27 cellular contexts compared by ENCODE assay signal in genomic region chr17:9232591-9233270, GRCh38.
A peak's percentile ranks its signal among the peaks of the same experiment; 100 is the strongest.
DNase-seq lines count a peak whose midpoint lies in the region; ATAC-seq, FAIRE-seq and TF ChIP-seq lines count a peak whose summit lies in the region.
"Had no signal": no experiment of that assay in that cellular context is flagged by ENCODE, and none has a peak within 500 bp of the region (broad histone marks: within the 10 kb centered on the region; RNA-seq: fewer than 3 reads in every experiment).

No MANE protein-coding gene starts in this region.

- H3K27ac ChIP-seq in right lobe of liver: no peak overlapping the region
- no peak overlapping the region for H3K27ac ChIP-seq in HepG2 (ENCODE audit: extremely low read length, insufficient read depth, low read length)
- no peak overlapping the region for H3K27ac ChIP-seq in aorta (ENCODE audit: low read depth in 1 of 2, low read length in 2 of 2)
- H3K27ac ChIP-seq: C4-2B, KMS-11, left ventricle myocardium inferior had no signal

- no peak overlapping the region for H3K9ac ChIP-seq in HepG2 (ENCODE audit: insufficient read depth, low read depth, low read length)
- H3K9ac ChIP-seq: KMS-11 had no signal

- CTCF ChIA-PET in HepG2 (lab: Yijun Ruan, JAX; ENCODE audit: low intra/inter-chr PET ratio, low total read pairs): no interaction called here

- no TSS peak for BruUV-seq in HepG2 (replicated peaks; lab: Mats Ljungman, UMichigan)

- no peak overlapping the region for H2AFZ ChIP-seq in HepG2 (ENCODE audit: low read length)

- H3K9me3 ChIP-seq in right lobe of liver (no peaks in the 10 kb centered on the region), HepG2 (ENCODE audit: low read length) (no peaks in the 10 kb centered on the region), aorta (ENCODE audit: control insufficient read depth, low read length) (no peaks in the 10 kb centered on the region)
- H3K9me3 ChIP-seq: left ventricle myocardium inferior had no signal

- WGBS in right lobe of liver (ENCODE audit: insufficient coverage, low coverage, low lambda C conversion rate, missing lambda C conversion rate): 86% methylated on average over 1 of the region's 22 CpGs
- 48% methylated on average over 11 of the region's 22 CpGs for WGBS in HepG2 (ENCODE audit: low lambda C conversion rate)
- WGBS in aorta, 2 donors: 79 to 84% methylated on average over 22 of the region's 22 CpGs

- H3K27me3 Mint-ChIP-seq in nephron progenitor cell (ENCODE audit: low read depth, poor library complexity): peaks cover 3% of the 10 kb centered on the region

- no peak overlapping the region for H3K4me2 ChIP-seq in HepG2 (ENCODE audit: low read depth, low read length)
- H3K4me2 ChIP-seq: KMS-11 had no signal

- H3K79me2 ChIP-seq in HepG2 (ENCODE audit: insufficient read depth, low read length): no peaks in the 10 kb centered on the region

- ATAC-seq in right lobe of liver: no peak
- ATAC-seq in HepG2: no peak
- ATAC-seq in aorta (ENCODE audit: low FRiP score): no peak
- no peak for ATAC-seq in HG03108 (IDR thresholded peaks at IDR 0.05; ENCODE audit: unreplicated experiment)
- no peak for ATAC-seq in GM21737 (IDR thresholded peaks at IDR 0.05; ENCODE audit: unreplicated experiment)

- TF ChIP-seq POLR2A in right lobe of liver (IDR thresholded peaks at IDR 0.05) (no peak), HepG2 (IDR thresholded peaks at IDR 0.05; ENCODE audit: insufficient read depth in 1 of 2, low read depth in 2 of 2, low read length in 2 of 2) (no peak)

- intact Hi-C loops in right lobe of liver (cut with DNase I) (no loop called here), HepG2 (cut with micrococcal nuclease; ENCODE audit: unreplicated experiment) (no loop called here), aorta (cut with DNase I) (loop anchor here (5.0 to 10.0 kb wide), 2 partner anchors 70 to 108 kb away; no protein-coding TSS in a partner anchor)

- no peak overlapping the region for H3K27ac Mint-ChIP-seq in nephron progenitor cell

- FAIRE-seq in HepG2 (lab: Jason Lieb, UNC): no peak
- FAIRE-seq: astrocyte, G401.6, H54 had no signal

- H3K27me3 ChIP-seq in right lobe of liver (no peaks in the 10 kb centered on the region), HepG2 (ENCODE audit: control insufficient read depth in 1 of 2, insufficient read depth in 2 of 2, low read length in 2 of 2) (peaks cover 3 to 63% of the 10 kb centered on the region in 2 experiments; a peak in 4 of 5 replicates), aorta (ENCODE audit: control insufficient read depth in 1 of 2, insufficient read depth in 2 of 2, low read length in 1 of 2) (no peaks in the 10 kb centered on the region)

- POLR2A ChIA-PET in HepG2 (lab: Yijun Ruan, JAX): no interaction called here

- H3K36me3 ChIP-seq in right lobe of liver: no peaks in the 10 kb centered on the region
- H3K36me3 ChIP-seq in HepG2 (replicated peaks in 1 of 2; ENCODE audit: control insufficient read depth in 1 of 2, insufficient read depth in 2 of 2, low read length in 2 of 2): no peaks in the 10 kb centered on the region
- H3K36me3 ChIP-seq in aorta (ENCODE audit: control insufficient read depth in 1 of 2, insufficient read depth in 2 of 2, low read length in 1 of 2): no peaks in the 10 kb centered on the region
- H3K36me3 ChIP-seq: left ventricle myocardium inferior had no signal

- peaks cover 9% of the 10 kb centered on the region for H3K36me3 Mint-ChIP-seq in nephron progenitor cell (ENCODE audit: low read depth)

- no peak overlapping the region for H3K4me3 Mint-ChIP-seq in nephron progenitor cell

- no peaks in the 10 kb centered on the region for H3K9me3 Mint-ChIP-seq in nephron progenitor cell

- no peak for TF ChIP-seq RAD21 in HepG2 (CRISPR knock-in tag; IDR thresholded peaks at IDR 0.05)

- H3K4me1 Mint-ChIP-seq in nephron progenitor cell: peaks cover 21% of the 10 kb centered on the region

- H3K4me3 ChIP-seq in right lobe of liver (no peak overlapping the region), HepG2 (replicated peaks in 1 of 3; ENCODE audit: insufficient read depth in 1 of 3, low read depth in 2 of 3, low read length in 3 of 3) (no peak overlapping the region), choroid plexus epithelial cell (ENCODE audit: low read depth, low read length) (no peak overlapping the region), aorta (ENCODE audit: low read length in 2 of 2) (no peak overlapping the region)
- H3K4me3 ChIP-seq: left ventricle myocardium inferior had no signal

- no peaks in the 10 kb centered on the region for H4K20me1 ChIP-seq in HepG2 (ENCODE audit: insufficient read depth, low read length)

- TF ChIP-seq EP300 in HepG2 (IDR thresholded peaks at IDR 0.05; ENCODE audit: low read depth in 2 of 2, low read length in 2 of 2): no peak
- no peak for TF ChIP-seq EP300 in HepG2 (CRISPR knock-in tag; IDR thresholded peaks at IDR 0.05; ENCODE audit: borderline replicate concordance)

- TF ChIP-seq CTCF in right lobe of liver (IDR thresholded peaks at IDR 0.05) (no peak), HepG2 (CRISPR knock-in tag; IDR thresholded peaks at IDR 0.05) (no peak), choroid plexus epithelial cell (conservative IDR thresholded peaks at IDR 0.05; ENCODE audit: low read depth, low read length) (no peak), nephron progenitor cell (IDR thresholded peaks at IDR 0.05) (no peak)

- DNase-seq in right lobe of liver: peak in 2 of 3 donors; percentile 20 to 29
- no peak for DNase-seq in HepG2 (ENCODE audit: low spot score)
- peak; percentile 18 for DNase-seq in choroid plexus epithelial cell (ENCODE audit: low read depth)
- peak; percentile 55 for DNase-seq in nephron progenitor cell
- DNase-seq in aorta: peak; percentile 47 to 73
- no peak for DNase-seq in NCI-H526 (lab: John Stamatoyannopoulos, UW)
- DNase-seq: activated CD4-positive, alpha-beta T cell treated with anti-CD3 and anti-CD28 coated beads for 1 hour; activated CD8-positive, alpha-beta memory T cell treated with anti-CD3 and anti-CD28 coated beads for 24 hours; activated naive CD4-positive, alpha-beta T cell treated with anti-CD3 and anti-CD28 coated beads, Interleukin-2, amount 50 U/mL, for 16 hours; cerebellar nuclear complex; effector CD4-positive, alpha-beta T cell; erythroblast; left ventricle myocardium inferior; NCI-H1105; NCI-H2107; NCI-H510A; NK-92 treated with Interleukin-12 subunit alpha and Interleukin-12 subunit beta, amount 100 ng/mL, for 24 hours; RPMI8226; stimulated activated CD4-positive, alpha-beta T cell treated with anti-CD3 and anti-CD28 coated beads, Interleukin-15, amount 100 ng/mL, for 24 hours; T1000 had no signal

- in situ Hi-C loops in HepG2 (cut with HindIII; ENCODE audit: extremely low pct_ligation_motif_present, low pct_unique_long_range_greater_than_20kb): no loop called here

- H3K4me1 ChIP-seq in right lobe of liver (no peaks in the 10 kb centered on the region), HepG2 (ENCODE audit: insufficient read depth, low read length) (peaks cover 13% of the 10 kb centered on the region), aorta (ENCODE audit: control insufficient read depth in 1 of 2, insufficient read depth in 2 of 2, low read length in 2 of 2) (peaks cover 0 to 2% of the 10 kb centered on the region in 2 donors)

TF ChIP-seq in HepG2, 621 proteins besides CTCF, POLR2A, EP300 and RAD21 (continues in another document):
- TF ChIP-seq GPN1 (CRISPR knock-in tag; IDR thresholded peaks at IDR 0.05; ENCODE audit: borderline replicate concordance) (no peak), BCLAF1 (IDR thresholded peaks at IDR 0.05) (no peak), NR2F6 (IDR thresholded peaks at IDR 0.05) (no peak), NR2F6 (CRISPR knock-in tag; IDR thresholded peaks at IDR 0.05) (no peak), ATF3 (CRISPR knock-in tag; IDR thresholded peaks at IDR 0.05) (no peak), ZNF563 (CRISPR knock-in tag; IDR thresholded peaks at IDR 0.05) (no peak), ZSCAN9 (CRISPR knock-in tag; IDR thresholded peaks at IDR 0.05; ENCODE audit: borderline replicate concordance) (no peak), CREM (IDR thresholded peaks at IDR 0.05) (no peak), CREM (CRISPR knock-in tag; IDR thresholded peaks at IDR 0.05) (no peak), RARA (CRISPR knock-in tag; IDR thresholded peaks at IDR 0.05) (no peak), POGZ (CRISPR knock-in tag; IDR thresholded peaks at IDR 0.05) (no peak), MTA1 (CRISPR knock-in tag; IDR thresholded peaks at IDR 0.05; ENCODE audit: borderline replicate concordance) (no peak), ZNF678 (CRISPR knock-in tag; IDR thresholded peaks at IDR 0.05) (no peak)

Comparison
In these comparisons a context has a peak if more than half of its experiments do, and no peak if none do; other contexts are left out.
1. DNase-seq: peak in right lobe of liver (2 of 3), choroid plexus epithelial cell (single experiment), nephron progenitor cell (single experiment) and aorta (2 of 2); none in HepG2 (single experiment) and NCI-H526 (0 of 2).
2. intact Hi-C loops: an anchor here in aorta (5.0 to 10.0 kb wide); none called in right lobe of liver and HepG2.